1 cellular context compared by ENCODE assay signal in genomic region chr7:141715794-141716689, GRCh38.
TF ChIP-seq lines count a peak whose summit lies in the region.

No MANE protein-coding gene starts in this region.

TF ChIP-seq in HCT116, 20 proteins besides CTCF, POLR2A, EP300 and RAD21:
- no peak for TF ChIP-seq JUND (IDR thresholded peaks at IDR 0.05)
- peak; percentile 36 for TF ChIP-seq REST (IDR thresholded peaks at IDR 0.05; ENCODE audit: low read depth)
- no peak for TF ChIP-seq TCF7L2 (IDR thresholded peaks at IDR 0.05; ENCODE audit: borderline replicate concordance, extremely low read depth, insufficient read depth, insufficient read length)
- TF ChIP-seq MAX (IDR thresholded peaks at IDR 0.05), result no peak
- no peak for TF ChIP-seq SP1 (IDR thresholded peaks at IDR 0.05; ENCODE audit: low read depth)
- no peak for TF ChIP-seq POLR2AphosphoS5 (IDR thresholded peaks at IDR 0.05; ENCODE audit: low read depth, low read length)
- no peak for TF ChIP-seq YY1 (IDR thresholded peaks at IDR 0.05; ENCODE audit: extremely low read depth, insufficient replicate concordance, low read depth, low read length)
